Comparison of ENCODE assay signal across 1 cellular context in genomic region chr1:212430955-212431394, GRCh38.
TF ChIP-seq lines count a peak whose summit lies in the region.

No MANE protein-coding gene starts in this region.

TF ChIP-seq in K562, 482 proteins besides CTCF, POLR2A, EP300 and RAD21 (continued from another document):
- no peak for TF ChIP-seq ZNF318 (IDR thresholded peaks at IDR 0.05; ENCODE audit: borderline replicate concordance in 1 of 2, low read depth in 1 of 2)
- TF ChIP-seq ZNF175 (CRISPR knock-in tag; IDR thresholded peaks at IDR 0.05; ENCODE audit: low read depth) = peak; percentile 92
- no peak for TF ChIP-seq HMBOX1 (IDR thresholded peaks at IDR 0.05)
- no peak for TF ChIP-seq E2F1 (CRISPR knock-in tag; IDR thresholded peaks at IDR 0.05)
- peak; percentile 61; the same call in 1 of the 2 replicates for TF ChIP-seq JUND (IDR thresholded peaks at IDR 0.05; ENCODE audit: borderline replicate concordance, low read depth, low read length)
- peak; percentile 87; the same call in 2 of the 3 replicates for TF ChIP-seq JUND (tag; IDR thresholded peaks at IDR 0.05; ENCODE audit: borderline replicate concordance, low read depth, low read length)
- peak; percentile 85 for TF ChIP-seq CBFA2T2 (conservative IDR thresholded peaks at IDR 0.05)
- 0 out of 2 replicates have a peak, but pooled peaks have one; percentile 24 for TF ChIP-seq MTA1 (IDR thresholded peaks at IDR 0.05; ENCODE audit: borderline replicate concordance)
- no peak for TF ChIP-seq NR1H2 (CRISPR knock-in tag; IDR thresholded peaks at IDR 0.05)
- TF ChIP-seq RBM15 (IDR thresholded peaks at IDR 0.05; ENCODE audit: insufficient read depth, low read length) = no peak
- TF ChIP-seq NR4A1 (CRISPR knock-in tag; IDR thresholded peaks at IDR 0.05) = no peak
- TF ChIP-seq NR4A1 (tag; IDR thresholded peaks at IDR 0.05) = peak; percentile 97
- TF ChIP-seq ZNF197 (CRISPR knock-in tag; IDR thresholded peaks at IDR 0.05; ENCODE audit: low read depth) = peak; percentile 74; the same call in 1 of the 2 replicates
- TF ChIP-seq ERF (CRISPR knock-in tag; IDR thresholded peaks at IDR 0.05) = 0 out of 2 replicates have a peak, but pooled peaks have one; percentile 54
- no peak for TF ChIP-seq KAT8 (IDR thresholded peaks at IDR 0.05; ENCODE audit: low read depth)
